ENCODE assay signal across 9 cellular contexts in the genomic region with DNA sequence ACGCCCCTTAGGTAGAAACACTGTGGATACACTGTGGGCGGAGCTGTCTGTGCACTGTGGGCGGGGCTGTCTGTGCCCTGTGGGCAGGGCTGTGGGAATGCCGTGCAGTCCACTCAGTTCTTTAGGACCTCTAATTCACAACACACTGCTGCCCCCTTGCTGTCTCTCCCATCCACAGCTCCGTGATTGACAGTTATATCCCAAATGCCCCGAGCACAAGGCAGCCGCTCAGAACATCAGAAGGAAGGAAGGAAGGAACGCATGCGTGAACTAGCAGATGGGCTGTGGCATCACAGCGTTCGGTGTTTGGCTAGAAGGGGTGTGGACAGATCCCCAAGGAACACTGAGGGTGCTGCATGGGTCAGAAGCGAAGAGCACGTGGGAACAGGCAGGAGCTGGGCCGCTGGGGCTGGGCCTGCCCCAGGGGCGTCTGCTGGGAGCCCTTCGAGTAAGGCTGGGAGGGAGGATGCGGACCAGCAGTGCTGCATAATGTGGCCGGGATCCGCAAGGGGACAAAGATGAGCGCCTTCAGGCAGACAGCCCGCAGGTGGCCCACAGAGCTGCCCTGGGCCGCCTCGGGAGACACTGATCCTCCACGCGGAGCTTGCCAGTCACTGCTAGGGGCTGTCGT. TPM values are rescaled to one million over a fixed set of nuclear protein-coding genes. Genes with fewer than 3 reads are reported as not detected.
DNase-seq lines count a peak whose midpoint lies in the region; ATAC-seq, FAIRE-seq and TF ChIP-seq lines count a peak whose summit lies in the region.
"Had no signal": no experiment of that assay in that cellular context is flagged by ENCODE, and none has a peak within 500 bp of the region (broad histone marks: within the 10 kb centered on the region; RNA-seq: fewer than 3 reads in every experiment).

No MANE protein-coding gene starts in this region.

- DNase-seq in DND-41 (peak; percentile 12), LoVo (ENCODE audit: low spot score) (peak; percentile 16), ascending aorta (ENCODE audit: low spot score in 2 of 2) (no peak), iris pigment epithelial cell (ENCODE audit: low read depth) (peak; percentile 82), urothelium cell line (ENCODE audit: low spot score) (peak; percentile 74)
- DNase-seq in activated T-cell treated with anti-CD3 and anti-CD28 coated beads, Interleukin-2, amount 50 U/mL, for 1 hour, result no peak
- no peak for DNase-seq in activated naive CD8-positive, alpha-beta T cell treated with anti-CD3 and anti-CD28 coated beads, Interleukin-2, amount 50 U/mL, for 24 hours

- H2AFZ ChIP-seq in DND-41 (ENCODE audit: low read depth, low read length), result no peak overlapping the region

- H3K27me3 ChIP-seq in DND-41 (ENCODE audit: insufficient read depth, low read length, poor library complexity), result no peaks in the 10 kb centered on the region
- no peaks in the 10 kb centered on the region for H3K27me3 ChIP-seq in ascending aorta

- peak; percentile 38 for TF ChIP-seq CTCF in DND-41 (IDR thresholded peaks at IDR 0.05; ENCODE audit: borderline replicate concordance, extremely low read depth, low read length, poor library complexity, severe bottlenecking)
- TF ChIP-seq CTCF in ascending aorta (IDR thresholded peaks at IDR 0.05), result peak in 2 of 3 experiments; percentile 18 to 23

- no peaks in the 10 kb centered on the region for H3K79me2 ChIP-seq in DND-41 (ENCODE audit: insufficient read depth, low read length)

- no peak overlapping the region for H3K9ac ChIP-seq in DND-41 (ENCODE audit: low read depth, low read length)

- H3K27me3 Mint-ChIP-seq in activated naive CD8-positive, alpha-beta T cell treated with anti-CD3 and anti-CD28 coated beads, Interleukin-2, amount 50 U/mL, for 24 hours, result no peaks in the 10 kb centered on the region

- H3K4me2 ChIP-seq in DND-41 (ENCODE audit: insufficient read depth, low read length), result no peak overlapping the region

- H4K20me1 ChIP-seq in DND-41 (ENCODE audit: insufficient read depth, low read length), result peaks cover 7% of the 10 kb centered on the region; the same call in 1 of the 2 replicates

- H3K36me3 Mint-ChIP-seq in activated naive CD8-positive, alpha-beta T cell treated with anti-CD3 and anti-CD28 coated beads, Interleukin-2, amount 50 U/mL, for 24 hours (ENCODE audit: low read depth), result peaks cover 27% of the 10 kb centered on the region

- H3K36me3 ChIP-seq in DND-41 (ENCODE audit: insufficient read depth, low read length) (peaks cover 27% of the 10 kb centered on the region), ascending aorta (peaks cover 65 to 78% of the 10 kb centered on the region in 2 donors)

- intact Hi-C loops in ascending aorta (cut with DNase I), result no loop called here

- H3K9me3 ChIP-seq in DND-41 (ENCODE audit: insufficient read depth, low read length, severe bottlenecking) (no peaks in the 10 kb centered on the region), ascending aorta (no peaks in the 10 kb centered on the region)

- H3K9me3 Mint-ChIP-seq in activated naive CD8-positive, alpha-beta T cell treated with anti-CD3 and anti-CD28 coated beads, Interleukin-2, amount 50 U/mL, for 24 hours, result no peaks in the 10 kb centered on the region

- H3K4me1 ChIP-seq in DND-41 (ENCODE audit: insufficient read depth, low read length) (no peaks in the 10 kb centered on the region), ascending aorta (peaks cover 4 to 10% of the 10 kb centered on the region in 2 donors)

- ATAC-seq in DND-41 (ENCODE audit: insufficient read depth, low read depth) (no peak), HG03139 (IDR thresholded peaks at IDR 0.05; ENCODE audit: unreplicated experiment) (no peak)
- ATAC-seq in activated naive CD8-positive, alpha-beta T cell treated with anti-CD3 and anti-CD28 coated beads, Interleukin-2, amount 50 U/mL, for 24 hours, result no peak

- H3K4me3 Mint-ChIP-seq in activated naive CD8-positive, alpha-beta T cell treated with anti-CD3 and anti-CD28 coated beads, Interleukin-2, amount 50 U/mL, for 24 hours, result no peak overlapping the region

- no peak for FAIRE-seq in urothelium cell line (lab: Jason Lieb, UNC)

- H3K27ac ChIP-seq in DND-41 (ENCODE audit: low read length) (no peak overlapping the region), ascending aorta (peak overlapping the region; percentile 22 to 38)
- H3K27ac ChIP-seq: skin epidermis had no signal

- no peak overlapping the region for H3K27ac Mint-ChIP-seq in activated naive CD8-positive, alpha-beta T cell treated with anti-CD3 and anti-CD28 coated beads, Interleukin-2, amount 50 U/mL, for 24 hours

- H3K4me3 ChIP-seq in DND-41 (ENCODE audit: low read depth in 1 of 2, low read length in 2 of 2), result no peak overlapping the region
- H3K4me3 ChIP-seq in ascending aorta, result no peak overlapping the region
- H3K4me3 ChIP-seq: skin epidermis had no signal

- peaks cover 23% of the 10 kb centered on the region for H3K4me1 Mint-ChIP-seq in activated naive CD8-positive, alpha-beta T cell treated with anti-CD3 and anti-CD28 coated beads, Interleukin-2, amount 50 U/mL, for 24 hours

RNA-seq across cellular contexts. Expression of a gene that starts 29.8 kb away (rescaled TPM):
- 74.5 TPM for total RNA-seq in ascending aorta

RNA-seq across cellular contexts. Expression of a gene that starts 29.8 kb away (rescaled TPM):
- 39.8 TPM for total RNA-seq in ascending aorta

Comparison
In these comparisons a context has a peak if more than half of its experiments do, and no peak if none do; other contexts are left out.
1. DNase-seq: peak in DND-41 (single experiment), LoVo (single experiment), iris pigment epithelial cell (single experiment) and urothelium cell line (single experiment); none in ascending aorta (0 of 2), activated T-cell treated with anti-CD3 and anti-CD28 coated beads, Interleukin-2, amount 50 U/mL, for 1 hour (single experiment) and activated naive CD8-positive, alpha-beta T cell treated with anti-CD3 and anti-CD28 coated beads, Interleukin-2, amount 50 U/mL, for 24 hours (single experiment).